15 cellular contexts compared by ENCODE assay signal in genomic region chr5:114185274-114185673, GRCh38.
DNase-seq lines count a peak whose midpoint lies in the region; TF ChIP-seq lines count a peak whose summit lies in the region.
"Had no signal": no experiment of that assay in that cellular context is flagged by ENCODE, and none has a peak within 500 bp of the region (broad histone marks: within the 10 kb centered on the region; RNA-seq: fewer than 3 reads in every experiment).

No MANE protein-coding gene starts in this region.

- peaks cover 2% of the 10 kb centered on the region for H3K4me1 Mint-ChIP-seq in glutamatergic neuron (ENCODE audit: low read depth, unreplicated experiment)
- H3K4me1 Mint-ChIP-seq: activated CD4-positive, alpha-beta T cell treated with anti-CD3 and anti-CD28 coated beads, Interleukin-2, amount 10 ng/mL, durations not matched to agents 24 days and 14 days; immature natural killer cell; naive thymus-derived CD4-positive, alpha-beta T cell had no signal

- TF ChIP-seq CTCF in glutamatergic neuron (IDR thresholded peaks at IDR 0.05; ENCODE audit: partially characterized antibody, unreplicated experiment) = no peak

- no peaks in the 10 kb centered on the region for H3K9me3 Mint-ChIP-seq in glutamatergic neuron (ENCODE audit: unreplicated experiment)

- no peaks in the 10 kb centered on the region for H3K27me3 Mint-ChIP-seq in glutamatergic neuron (ENCODE audit: unreplicated experiment)
- H3K27me3 Mint-ChIP-seq: activated CD4-positive, alpha-beta T cell treated with anti-CD3 and anti-CD28 coated beads, Interleukin-2, amount 10 ng/mL, durations not matched to agents 24 days and 14 days; naive thymus-derived CD4-positive, alpha-beta T cell had no signal

- DNase-seq in AG08395 (ENCODE audit: low spot score) = peak; percentile 2
- peak; percentile 38 for DNase-seq in NCI-H1048 (lab: John Stamatoyannopoulos, UW)
- DNase-seq in fibroblast of peridontal ligament (ENCODE audit: extremely low read depth) = peak; percentile 72
- DNase-seq in lung microvascular endothelial cell (ENCODE audit: low read depth in 2 of 2) = peak; percentile 68 to 89
- no peak for DNase-seq in occipital lobe (lab: John Stamatoyannopoulos, UW)
- no peak for DNase-seq in DMS114 treated with DMSO at 0.1 percent for 48 hours (lab: John Stamatoyannopoulos, UW; ENCODE audit: unreplicated experiment)
- no peak for DNase-seq in NCI-H1694 treated with DMSO at 0.1 percent for 48 hours (lab: John Stamatoyannopoulos, UW)
- DNase-seq in glutamatergic neuron = no peak
- DNase-seq: activated CD4-positive, alpha-beta T cell treated with anti-CD3 and anti-CD28 coated beads, Interleukin-2, amount 10 ng/mL, durations not matched to agents 24 days and 14 days; DMS79; immature natural killer cell; naive thymus-derived CD4-positive, alpha-beta T cell; NCI-H187; NK-92 treated with Interleukin-12 subunit alpha and Interleukin-12 subunit beta, amount 100 ng/mL, for 24 hours; transverse colon had no signal

- no peak overlapping the region for H3K4me3 Mint-ChIP-seq in glutamatergic neuron (ENCODE audit: unreplicated experiment)
- H3K4me3 Mint-ChIP-seq: activated CD4-positive, alpha-beta T cell treated with anti-CD3 and anti-CD28 coated beads, Interleukin-2, amount 10 ng/mL, durations not matched to agents 24 days and 14 days; immature natural killer cell; naive thymus-derived CD4-positive, alpha-beta T cell had no signal

- no peak overlapping the region for H3K27ac Mint-ChIP-seq in glutamatergic neuron (ENCODE audit: unreplicated experiment)
- H3K27ac Mint-ChIP-seq: activated CD4-positive, alpha-beta T cell treated with anti-CD3 and anti-CD28 coated beads, Interleukin-2, amount 10 ng/mL, durations not matched to agents 24 days and 14 days; immature natural killer cell; naive thymus-derived CD4-positive, alpha-beta T cell had no signal

- no peaks in the 10 kb centered on the region for H3K36me3 Mint-ChIP-seq in glutamatergic neuron (ENCODE audit: unreplicated experiment)
- H3K36me3 Mint-ChIP-seq: immature natural killer cell; naive thymus-derived CD4-positive, alpha-beta T cell had no signal

Comparison
In these comparisons a context has a peak if more than half of its experiments do, and no peak if none do; other contexts are left out.
1. DNase-seq: peak in AG08395 (single experiment), NCI-H1048 (single experiment), fibroblast of peridontal ligament (single experiment) and lung microvascular endothelial cell (2 of 2); none in occipital lobe (single experiment), DMS114 treated with DMSO at 0.1 percent for 48 hours (single experiment), NCI-H1694 treated with DMSO at 0.1 percent for 48 hours (single experiment) and glutamatergic neuron (single experiment).